In the genomic region with DNA sequence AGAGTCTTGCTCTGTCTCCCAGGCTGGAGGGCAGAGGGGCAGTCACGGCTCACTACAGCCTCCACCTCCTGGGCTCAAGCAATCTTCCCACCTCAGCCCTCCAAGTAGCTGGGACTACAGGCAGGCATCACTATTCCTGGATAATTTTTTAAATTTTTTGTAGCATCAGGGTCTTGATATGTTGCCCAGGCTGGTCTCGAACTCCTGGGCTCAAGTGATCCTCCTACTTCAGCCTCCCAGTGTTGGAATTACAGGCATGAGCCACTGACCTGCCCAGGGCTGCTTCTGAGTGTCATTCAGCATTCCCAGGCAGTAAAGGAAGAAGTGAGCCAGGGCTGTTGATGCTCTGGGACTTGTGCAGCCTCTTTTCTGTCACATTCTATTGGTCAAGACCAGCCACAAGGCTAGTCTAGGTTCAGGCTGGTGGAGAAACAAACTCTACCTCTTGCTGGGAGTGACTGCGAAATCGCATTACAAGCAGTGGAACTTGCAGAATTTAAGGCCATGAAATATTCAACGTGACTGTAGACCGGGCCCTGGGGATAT, we compare ENCODE assay signal across 2 cellular contexts.
TF ChIP-seq lines count a peak whose summit lies in the region.

No MANE protein-coding gene starts in this region.

TF ChIP-seq in WTC11, 78 proteins besides CTCF, POLR2A, EP300 and RAD21:
- TF ChIP-seq JAZF1 (CRISPR knock-in tag; IDR thresholded peaks at IDR 0.05) (no peak), CBFB (CRISPR knock-in tag; IDR thresholded peaks at IDR 0.05; ENCODE audit: low read depth) (no peak), FOXJ3 (CRISPR knock-in tag; IDR thresholded peaks at IDR 0.05; ENCODE audit: borderline replicate concordance) (no peak), SMAD4 (CRISPR knock-in tag; IDR thresholded peaks at IDR 0.05) (no peak), ZNF396 (CRISPR knock-in tag; IDR thresholded peaks at IDR 0.05; ENCODE audit: borderline replicate concordance) (no peak), SMAD3 (CRISPR knock-in tag; IDR thresholded peaks at IDR 0.05; ENCODE audit: borderline replicate concordance) (no peak), RELA (CRISPR knock-in tag; IDR thresholded peaks at IDR 0.05; ENCODE audit: borderline replicate concordance) (no peak)
- TF ChIP-seq, protein P1, sequence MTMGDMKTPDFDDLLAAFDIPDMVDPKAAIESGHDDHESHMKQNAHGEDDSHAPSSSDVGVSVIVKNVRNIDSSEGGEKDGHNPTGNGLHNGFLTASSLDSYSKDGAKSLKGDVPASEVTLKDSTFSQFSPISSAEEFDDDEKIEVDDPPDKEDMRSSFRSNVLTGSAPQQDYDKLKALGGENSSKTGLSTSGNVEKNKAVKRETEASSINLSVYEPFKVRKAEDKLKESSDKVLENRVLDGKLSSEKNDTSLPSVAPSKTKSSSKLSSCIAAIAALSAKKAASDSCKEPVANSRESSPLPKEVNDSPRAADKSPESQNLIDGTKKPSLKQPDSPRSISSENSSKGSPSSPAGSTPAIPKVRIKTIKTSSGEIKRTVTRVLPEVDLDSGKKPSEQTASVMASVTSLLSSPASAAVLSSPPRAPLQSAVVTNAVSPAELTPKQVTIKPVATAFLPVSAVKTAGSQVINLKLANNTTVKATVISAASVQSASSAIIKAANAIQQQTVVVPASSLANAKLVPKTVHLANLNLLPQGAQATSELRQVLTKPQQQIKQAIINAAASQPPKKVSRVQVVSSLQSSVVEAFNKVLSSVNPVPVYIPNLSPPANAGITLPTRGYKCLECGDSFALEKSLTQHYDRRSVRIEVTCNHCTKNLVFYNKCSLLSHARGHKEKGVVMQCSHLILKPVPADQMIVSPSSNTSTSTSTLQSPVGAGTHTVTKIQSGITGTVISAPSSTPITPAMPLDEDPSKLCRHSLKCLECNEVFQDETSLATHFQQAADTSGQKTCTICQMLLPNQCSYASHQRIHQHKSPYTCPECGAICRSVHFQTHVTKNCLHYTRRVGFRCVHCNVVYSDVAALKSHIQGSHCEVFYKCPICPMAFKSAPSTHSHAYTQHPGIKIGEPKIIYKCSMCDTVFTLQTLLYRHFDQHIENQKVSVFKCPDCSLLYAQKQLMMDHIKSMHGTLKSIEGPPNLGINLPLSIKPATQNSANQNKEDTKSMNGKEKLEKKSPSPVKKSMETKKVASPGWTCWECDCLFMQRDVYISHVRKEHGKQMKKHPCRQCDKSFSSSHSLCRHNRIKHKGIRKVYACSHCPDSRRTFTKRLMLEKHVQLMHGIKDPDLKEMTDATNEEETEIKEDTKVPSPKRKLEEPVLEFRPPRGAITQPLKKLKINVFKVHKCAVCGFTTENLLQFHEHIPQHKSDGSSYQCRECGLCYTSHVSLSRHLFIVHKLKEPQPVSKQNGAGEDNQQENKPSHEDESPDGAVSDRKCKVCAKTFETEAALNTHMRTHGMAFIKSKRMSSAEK (CRISPR knock-in tag; IDR thresholded peaks at IDR 0.05; ENCODE audit: borderline replicate concordance) = no peak
- TF ChIP-seq, protein P2, sequence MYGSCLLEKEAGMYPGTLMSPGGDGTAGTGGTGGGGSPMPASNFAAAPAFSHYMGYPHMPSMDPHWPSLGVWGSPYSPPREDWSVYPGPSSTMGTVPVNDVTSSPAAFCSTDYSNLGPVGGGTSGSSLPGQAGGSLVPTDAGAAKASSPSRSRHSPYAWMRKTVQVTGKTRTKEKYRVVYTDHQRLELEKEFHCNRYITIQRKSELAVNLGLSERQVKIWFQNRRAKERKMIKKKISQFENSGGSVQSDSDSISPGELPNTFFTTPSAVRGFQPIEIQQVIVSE (CRISPR knock-in tag; IDR thresholded peaks at IDR 0.05; ENCODE audit: borderline replicate concordance) = no peak
- TF ChIP-seq, protein P3, sequence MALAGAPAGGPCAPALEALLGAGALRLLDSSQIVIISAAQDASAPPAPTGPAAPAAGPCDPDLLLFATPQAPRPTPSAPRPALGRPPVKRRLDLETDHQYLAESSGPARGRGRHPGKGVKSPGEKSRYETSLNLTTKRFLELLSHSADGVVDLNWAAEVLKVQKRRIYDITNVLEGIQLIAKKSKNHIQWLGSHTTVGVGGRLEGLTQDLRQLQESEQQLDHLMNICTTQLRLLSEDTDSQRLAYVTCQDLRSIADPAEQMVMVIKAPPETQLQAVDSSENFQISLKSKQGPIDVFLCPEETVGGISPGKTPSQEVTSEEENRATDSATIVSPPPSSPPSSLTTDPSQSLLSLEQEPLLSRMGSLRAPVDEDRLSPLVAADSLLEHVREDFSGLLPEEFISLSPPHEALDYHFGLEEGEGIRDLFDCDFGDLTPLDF (CRISPR knock-in tag; IDR thresholded peaks at IDR 0.05) = no peak

TF ChIP-seq in HepG2, 621 proteins besides CTCF, POLR2A, EP300 and RAD21 (continues in another document):
- TF ChIP-seq, protein P4, sequence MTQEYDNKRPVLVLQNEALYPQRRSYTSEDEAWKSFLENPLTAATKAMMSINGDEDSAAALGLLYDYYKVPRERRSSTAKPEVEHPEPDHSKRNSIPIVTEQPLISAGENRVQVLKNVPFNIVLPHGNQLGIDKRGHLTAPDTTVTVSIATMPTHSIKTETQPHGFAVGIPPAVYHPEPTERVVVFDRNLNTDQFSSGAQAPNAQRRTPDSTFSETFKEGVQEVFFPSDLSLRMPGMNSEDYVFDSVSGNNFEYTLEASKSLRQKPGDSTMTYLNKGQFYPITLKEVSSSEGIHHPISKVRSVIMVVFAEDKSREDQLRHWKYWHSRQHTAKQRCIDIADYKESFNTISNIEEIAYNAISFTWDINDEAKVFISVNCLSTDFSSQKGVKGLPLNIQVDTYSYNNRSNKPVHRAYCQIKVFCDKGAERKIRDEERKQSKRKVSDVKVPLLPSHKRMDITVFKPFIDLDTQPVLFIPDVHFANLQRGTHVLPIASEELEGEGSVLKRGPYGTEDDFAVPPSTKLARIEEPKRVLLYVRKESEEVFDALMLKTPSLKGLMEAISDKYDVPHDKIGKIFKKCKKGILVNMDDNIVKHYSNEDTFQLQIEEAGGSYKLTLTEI (CRISPR knock-in tag; conservative IDR thresholded peaks at IDR 0.05) = no peak
- 0 out of 2 replicates have a peak, but pooled peaks have one; percentile 30 for TF ChIP-seq NFYC (CRISPR knock-in tag; IDR thresholded peaks at IDR 0.05)
- TF ChIP-seq ARID2 (CRISPR knock-in tag; IDR thresholded peaks at IDR 0.05; ENCODE audit: borderline replicate concordance) = no peak
- TF ChIP-seq YEATS4 (CRISPR knock-in tag; IDR thresholded peaks at IDR 0.05; ENCODE audit: borderline replicate concordance) = no peak
- 0 out of 2 replicates have a peak, but pooled peaks have one; percentile 1 for TF ChIP-seq ZNF337 (CRISPR knock-in tag; IDR thresholded peaks at IDR 0.05; ENCODE audit: borderline replicate concordance, low read depth)
- no peak for TF ChIP-seq TP53 (CRISPR knock-in tag; conservative IDR thresholded peaks at IDR 0.05)
- TF ChIP-seq, protein P5, sequence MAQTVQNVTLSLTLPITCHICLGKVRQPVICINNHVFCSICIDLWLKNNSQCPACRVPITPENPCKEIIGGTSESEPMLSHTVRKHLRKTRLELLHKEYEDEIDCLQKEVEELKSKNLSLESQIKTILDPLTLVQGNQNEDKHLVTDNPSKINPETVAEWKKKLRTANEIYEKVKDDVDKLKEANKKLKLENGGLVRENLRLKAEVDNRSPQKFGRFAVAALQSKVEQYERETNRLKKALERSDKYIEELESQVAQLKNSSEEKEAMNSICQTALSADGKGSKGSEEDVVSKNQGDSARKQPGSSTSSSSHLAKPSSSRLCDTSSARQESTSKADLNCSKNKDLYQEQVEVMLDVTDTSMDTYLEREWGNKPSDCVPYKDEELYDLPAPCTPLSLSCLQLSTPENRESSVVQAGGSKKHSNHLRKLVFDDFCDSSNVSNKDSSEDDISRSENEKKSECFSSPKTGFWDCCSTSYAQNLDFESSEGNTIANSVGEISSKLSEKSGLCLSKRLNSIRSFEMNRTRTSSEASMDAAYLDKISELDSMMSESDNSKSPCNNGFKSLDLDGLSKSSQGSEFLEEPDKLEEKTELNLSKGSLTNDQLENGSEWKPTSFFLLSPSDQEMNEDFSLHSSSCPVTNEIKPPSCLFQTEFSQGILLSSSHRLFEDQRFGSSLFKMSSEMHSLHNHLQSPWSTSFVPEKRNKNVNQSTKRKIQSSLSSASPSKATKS (CRISPR knock-in tag; IDR thresholded peaks at IDR 0.05) = no peak
- no peak for TF ChIP-seq ZFYVE20 (CRISPR knock-in tag; IDR thresholded peaks at IDR 0.05; ENCODE audit: borderline replicate concordance, low read depth)
- TF ChIP-seq JUND (CRISPR knock-in tag; IDR thresholded peaks at IDR 0.05) = no peak
- 0 out of 2 replicates have a peak, but pooled peaks have one; percentile 14 for TF ChIP-seq CAMTA2 (CRISPR knock-in tag; IDR thresholded peaks at IDR 0.05; ENCODE audit: borderline replicate concordance)
- no peak for TF ChIP-seq TEAD2 (CRISPR knock-in tag; IDR thresholded peaks at IDR 0.05)
- no peak for TF ChIP-seq RFXANK (CRISPR knock-in tag; IDR thresholded peaks at IDR 0.05)
- TF ChIP-seq, protein P6, sequence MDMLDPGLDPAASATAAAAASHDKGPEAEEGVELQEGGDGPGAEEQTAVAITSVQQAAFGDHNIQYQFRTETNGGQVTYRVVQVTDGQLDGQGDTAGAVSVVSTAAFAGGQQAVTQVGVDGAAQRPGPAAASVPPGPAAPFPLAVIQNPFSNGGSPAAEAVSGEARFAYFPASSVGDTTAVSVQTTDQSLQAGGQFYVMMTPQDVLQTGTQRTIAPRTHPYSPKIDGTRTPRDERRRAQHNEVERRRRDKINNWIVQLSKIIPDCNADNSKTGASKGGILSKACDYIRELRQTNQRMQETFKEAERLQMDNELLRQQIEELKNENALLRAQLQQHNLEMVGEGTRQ (IDR thresholded peaks at IDR 0.05; ENCODE audit: low read depth, low read length) = 0 out of 2 replicates have a peak, but pooled peaks have one; percentile 1
- TF ChIP-seq, protein P6 (CRISPR knock-in tag; IDR thresholded peaks at IDR 0.05; ENCODE audit: borderline replicate concordance) = no peak; the same call in 1 of the 2 replicates
- TF ChIP-seq, protein P7, sequence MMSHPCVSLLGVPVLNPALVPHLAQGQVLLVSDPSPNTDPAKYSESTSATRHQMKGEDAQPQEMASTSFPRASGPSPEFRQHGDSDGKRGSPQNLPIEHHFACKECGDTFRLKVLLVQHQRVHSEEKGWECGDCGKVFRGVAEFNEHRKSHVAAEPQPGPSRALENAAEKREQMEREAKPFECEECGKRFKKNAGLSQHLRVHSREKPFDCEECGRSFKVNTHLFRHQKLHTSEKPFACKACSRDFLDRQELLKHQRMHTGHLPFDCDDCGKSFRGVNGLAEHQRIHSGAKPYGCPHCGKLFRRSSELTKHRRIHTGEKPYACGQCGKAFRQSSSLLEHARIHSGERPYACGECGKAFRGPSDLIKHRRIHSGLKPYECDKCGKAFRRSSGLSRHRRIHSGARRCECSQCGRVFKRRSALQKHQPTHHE (CRISPR knock-in tag; IDR thresholded peaks at IDR 0.05; ENCODE audit: borderline replicate concordance) = 0 out of 2 replicates have a peak, but pooled peaks have one; percentile 9
- TF ChIP-seq ZNF224 (CRISPR knock-in tag; IDR thresholded peaks at IDR 0.05) = peak; percentile 83; the same call in 1 of the 2 replicates
- TF ChIP-seq, protein P8, sequence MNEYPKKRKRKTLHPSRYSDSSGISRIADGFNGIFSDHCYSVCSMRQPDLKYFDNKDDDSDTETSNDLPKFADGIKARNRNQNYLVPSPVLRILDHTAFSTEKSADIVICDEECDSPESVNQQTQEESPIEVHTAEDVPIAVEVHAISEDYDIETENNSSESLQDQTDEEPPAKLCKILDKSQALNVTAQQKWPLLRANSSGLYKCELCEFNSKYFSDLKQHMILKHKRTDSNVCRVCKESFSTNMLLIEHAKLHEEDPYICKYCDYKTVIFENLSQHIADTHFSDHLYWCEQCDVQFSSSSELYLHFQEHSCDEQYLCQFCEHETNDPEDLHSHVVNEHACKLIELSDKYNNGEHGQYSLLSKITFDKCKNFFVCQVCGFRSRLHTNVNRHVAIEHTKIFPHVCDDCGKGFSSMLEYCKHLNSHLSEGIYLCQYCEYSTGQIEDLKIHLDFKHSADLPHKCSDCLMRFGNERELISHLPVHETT (CRISPR knock-in tag; conservative IDR thresholded peaks at IDR 0.05) = 0 out of 2 replicates have a peak, but pooled peaks have one; percentile 12
- no peak for TF ChIP-seq MIER2 (CRISPR knock-in tag; IDR thresholded peaks at IDR 0.05)
- TF ChIP-seq BRCA1 (CRISPR knock-in tag; IDR thresholded peaks at IDR 0.05) = no peak
- TF ChIP-seq ZNF839 (CRISPR knock-in tag; IDR thresholded peaks at IDR 0.05; ENCODE audit: borderline replicate concordance) = no peak
- no peak for TF ChIP-seq EED (CRISPR knock-in tag; IDR thresholded peaks at IDR 0.05)
- no peak; the same call in 1 of the 2 replicates for TF ChIP-seq HOXA5 (CRISPR knock-in tag; IDR thresholded peaks at IDR 0.05)
- peak; percentile 54; the same call in 1 of the 2 replicates for TF ChIP-seq ZFP82 (CRISPR knock-in tag; IDR thresholded peaks at IDR 0.05; ENCODE audit: borderline replicate concordance)
- TF ChIP-seq, protein P9, sequence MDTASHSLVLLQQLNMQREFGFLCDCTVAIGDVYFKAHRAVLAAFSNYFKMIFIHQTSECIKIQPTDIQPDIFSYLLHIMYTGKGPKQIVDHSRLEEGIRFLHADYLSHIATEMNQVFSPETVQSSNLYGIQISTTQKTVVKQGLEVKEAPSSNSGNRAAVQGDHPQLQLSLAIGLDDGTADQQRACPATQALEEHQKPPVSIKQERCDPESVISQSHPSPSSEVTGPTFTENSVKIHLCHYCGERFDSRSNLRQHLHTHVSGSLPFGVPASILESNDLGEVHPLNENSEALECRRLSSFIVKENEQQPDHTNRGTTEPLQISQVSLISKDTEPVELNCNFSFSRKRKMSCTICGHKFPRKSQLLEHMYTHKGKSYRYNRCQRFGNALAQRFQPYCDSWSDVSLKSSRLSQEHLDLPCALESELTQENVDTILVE (CRISPR knock-in tag; IDR thresholded peaks at IDR 0.05) = no peak
- no peak for TF ChIP-seq NFE2L2 (IDR thresholded peaks at IDR 0.05; ENCODE audit: low read length)
- TF ChIP-seq, protein P10, sequence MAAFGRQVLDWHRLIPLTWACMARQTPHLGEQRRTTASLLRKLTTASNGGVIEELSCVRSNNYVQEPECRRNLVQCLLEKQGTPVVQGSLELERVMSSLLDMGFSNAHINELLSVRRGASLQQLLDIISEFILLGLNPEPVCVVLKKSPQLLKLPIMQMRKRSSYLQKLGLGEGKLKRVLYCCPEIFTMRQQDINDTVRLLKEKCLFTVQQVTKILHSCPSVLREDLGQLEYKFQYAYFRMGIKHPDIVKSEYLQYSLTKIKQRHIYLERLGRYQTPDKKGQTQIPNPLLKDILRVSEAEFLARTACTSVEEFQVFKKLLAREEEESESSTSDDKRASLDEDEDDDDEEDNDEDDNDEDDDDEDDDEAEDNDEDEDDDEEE (CRISPR knock-in tag; IDR thresholded peaks at IDR 0.05) = 0 out of 2 replicates have a peak, but pooled peaks have one; percentile 3
- peak; percentile 18; the same call in 1 of the 2 replicates for TF ChIP-seq GLI4 (CRISPR knock-in tag; IDR thresholded peaks at IDR 0.05; ENCODE audit: borderline replicate concordance)
- TF ChIP-seq FLYWCH1 (CRISPR knock-in tag; IDR thresholded peaks at IDR 0.05) = 0 out of 2 replicates have a peak, but pooled peaks have one; percentile 51
